19 cellular contexts compared by ENCODE assay signal in the genomic region with DNA sequence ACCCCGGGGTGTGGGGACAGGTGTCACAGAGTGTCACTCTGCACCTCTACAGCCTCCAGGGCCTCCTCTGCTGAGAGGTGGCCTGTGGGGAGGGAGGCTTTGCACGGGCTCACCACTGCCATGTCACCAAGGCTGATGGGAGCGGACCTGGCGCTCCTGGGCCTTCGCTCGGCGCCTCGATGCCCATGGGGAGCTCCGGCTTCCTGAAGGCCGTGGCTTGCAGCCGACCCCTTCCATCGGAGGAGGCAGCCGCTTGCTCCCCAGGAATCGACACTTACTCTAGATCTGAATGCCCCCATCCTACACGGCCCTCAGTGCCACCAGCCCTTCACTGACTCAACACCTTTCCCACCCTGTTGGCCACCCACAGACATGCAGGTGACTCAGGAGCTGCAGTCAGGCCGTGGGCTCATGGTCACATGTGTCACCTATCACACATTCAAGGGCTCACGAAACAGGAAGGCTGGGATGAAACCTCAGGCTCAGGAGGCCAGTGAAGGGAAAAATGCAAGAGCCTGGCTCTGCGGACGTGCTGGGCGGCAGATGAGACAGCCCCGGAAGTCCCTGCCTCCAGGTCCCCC. TPM values are rescaled to one million over a fixed set of nuclear protein-coding genes. Genes with fewer than 3 reads are reported as not detected.
DNase-seq lines count a peak whose midpoint lies in the region; ATAC-seq and TF ChIP-seq lines count a peak whose summit lies in the region.
"Had no signal": no experiment of that assay in that cellular context is flagged by ENCODE, and none has a peak within 500 bp of the region (broad histone marks: within the 10 kb centered on the region; RNA-seq: fewer than 3 reads in every experiment).

No MANE protein-coding gene starts in this region.

- H3K27ac ChIP-seq in BLaER1 = 0 out of 2 replicates have a peak overlapping the region, but pooled peaks have one; percentile 69
- no peak overlapping the region for H3K27ac ChIP-seq in GM23248
- 0 out of 2 replicates have a peak overlapping the region, but pooled peaks have one; percentile 3 for H3K27ac ChIP-seq in RWPE1

- H3K4me3 ChIP-seq in BLaER1 (no peak overlapping the region), GM23248 (no peak overlapping the region)
- H3K4me3 ChIP-seq: K562 had no signal

- peaks cover 97% of the 10 kb centered on the region for H3K4me1 ChIP-seq in BLaER1
- no peaks in the 10 kb centered on the region for H3K4me1 ChIP-seq in GM23248 (ENCODE audit: insufficient read depth)

- CTCF ChIA-PET in RWPE1 (lab: Yijun Ruan, JAX) = interaction anchor here (0.6 to 1.7 kb wide), 2 partner anchors 102 to 158 kb away, joined by 3 to 9 read pairs; no protein-coding TSS in a partner anchor

- POLR2A ChIA-PET in RWPE1 (lab: Yijun Ruan, JAX; ENCODE audit: low non-redundant PET) = no interaction called here

- H3K36me3 ChIP-seq in BLaER1 (peaks cover 13% of the 10 kb centered on the region; the same call in 1 of the 2 replicates), GM23248 (ENCODE audit: low read depth) (no peaks in the 10 kb centered on the region)

- no peaks in the 10 kb centered on the region for H3K9me2 ChIP-seq in GM23248 (ENCODE audit: insufficient read depth)

- no peak for ATAC-seq in GM18498 (IDR thresholded peaks at IDR 0.05; ENCODE audit: unreplicated experiment)
- ATAC-seq in GM21528 (IDR thresholded peaks at IDR 0.05; ENCODE audit: low FRiP score, unreplicated experiment) = no peak
- ATAC-seq: K562 had no signal

- H3K9me3 ChIP-seq in BLaER1 (no peaks in the 10 kb centered on the region), GM23248 (ENCODE audit: low read depth) (no peaks in the 10 kb centered on the region)

- H4K20me1 ChIP-seq in BLaER1 = peaks cover 22% of the 10 kb centered on the region
- H4K20me1 ChIP-seq in GM23248 (ENCODE audit: insufficient read depth) = no peaks in the 10 kb centered on the region

- H2AFZ ChIP-seq in GM23248 = no peak overlapping the region

- TF ChIP-seq CTCF in RWPE1 (conservative IDR thresholded peaks at IDR 0.05; ENCODE audit: low read depth) = no peak

- H3K27me3 ChIP-seq in BLaER1 = no peaks in the 10 kb centered on the region
- H3K27me3 ChIP-seq in GM23248 (replicated peaks; ENCODE audit: insufficient read depth) = no peaks in the 10 kb centered on the region

- no peak overlapping the region for H3K9ac ChIP-seq in BLaER1
- no peak overlapping the region for H3K9ac ChIP-seq in GM23248

- DNase-seq in GM23248 (peak; percentile 24), RWPE1 (ENCODE audit: low spot score) (no peak), kidney tubule cell (ENCODE audit: low spot score) (peak; percentile 68), NCI-H187 (lab: John Stamatoyannopoulos, UW) (no peak), activated T-cell treated with anti-CD3 and anti-CD28 coated beads for 4 hours (no peak)
- DNase-seq: AML-193, DMS79, MM.1S, NCI-H1048, NCI-H1417 treated with DMSO at 0.1 percent for 48 hours, NCI-H187 treated with DMSO at 0.1 percent for 48 hours, NCI-H2107, NCI-H446 treated with DMSO at 0.1 percent for 48 hours, NCI-H526 treated with DMSO at 0.1 percent for 48 hours had no signal

- H3K4me2 ChIP-seq in BLaER1 = peak overlapping the region; percentile 89
- no peak overlapping the region for H3K4me2 ChIP-seq in GM23248 (ENCODE audit: unreplicated experiment)

- WGBS in GM23248 (ENCODE audit: low coverage in 1 of 2, low lambda C conversion rate in 2 of 2, missing lambda C conversion rate in 2 of 2), 2 experiments = 88 to 89% methylated on average over 20 to 21 of the region's 21 CpGs

- no peaks in the 10 kb centered on the region for H3K79me2 ChIP-seq in GM23248 (ENCODE audit: insufficient read depth)

- in situ Hi-C loops in GM23248 (cut with MboI) = no loop called here

- H3F3A ChIP-seq in GM23248 (ENCODE audit: insufficient read depth) = no peaks in the 10 kb centered on the region

RNA-seq across cellular contexts. Expression of gene LGALS3BP, which starts 11.9 kb away (rescaled TPM):
- 8.3 and 8.8 TPM in 2 replicates for total RNA-seq in GM23248 (2014; rRNA removed; shearing (Covaris generic))
- 8.6 and 12.6 TPM in 2 replicates for polyA plus RNA-seq in GM23248 (2016; fragmentation: Nextera tagmentation; extraction: Ambion mirVana)

RNA-seq across cellular contexts. Expression of gene CANT1, which starts 41.7 kb away (rescaled TPM):
- 52.0 and 52.4 TPM in 2 replicates for total RNA-seq in GM23248 (2014; rRNA removed; shearing (Covaris generic))
- 44.8 and 46.2 TPM in 2 replicates for polyA plus RNA-seq in GM23248 (2016; fragmentation: Nextera tagmentation; extraction: Ambion mirVana)

RNA-seq across cellular contexts. Expression of gene TIMP2, which starts 42.7 kb away (rescaled TPM):
- 587 and 620 TPM in 2 replicates for total RNA-seq in GM23248 (2014; rRNA removed; shearing (Covaris generic))
- polyA plus RNA-seq in GM23248 (2016; fragmentation: Nextera tagmentation; extraction: Ambion mirVana) = 102 and 103 TPM in 2 replicates
- polyA plus RNA-seq: K562 had no signal

RNA-seq across cellular contexts. Expression of gene C1QTNF1, which starts 56.1 kb away (rescaled TPM):
- total RNA-seq in GM23248 (2014; rRNA removed; shearing (Covaris generic)) = 12.2 and 14.4 TPM in 2 replicates
- 5.7 and 6.1 TPM in 2 replicates for polyA plus RNA-seq in GM23248 (2016; fragmentation: Nextera tagmentation; extraction: Ambion mirVana)
- polyA plus RNA-seq: CD14-positive monocyte, K562 had no signal

Comparison
In these comparisons a context has a peak if more than half of its experiments do, and no peak if none do; other contexts are left out.
1. DNase-seq: peak in GM23248 (single experiment) and kidney tubule cell (single experiment); none in RWPE1 (single experiment), NCI-H187 (0 of 2) and activated T-cell treated with anti-CD3 and anti-CD28 coated beads for 4 hours (single experiment).